In the genomic region with DNA sequence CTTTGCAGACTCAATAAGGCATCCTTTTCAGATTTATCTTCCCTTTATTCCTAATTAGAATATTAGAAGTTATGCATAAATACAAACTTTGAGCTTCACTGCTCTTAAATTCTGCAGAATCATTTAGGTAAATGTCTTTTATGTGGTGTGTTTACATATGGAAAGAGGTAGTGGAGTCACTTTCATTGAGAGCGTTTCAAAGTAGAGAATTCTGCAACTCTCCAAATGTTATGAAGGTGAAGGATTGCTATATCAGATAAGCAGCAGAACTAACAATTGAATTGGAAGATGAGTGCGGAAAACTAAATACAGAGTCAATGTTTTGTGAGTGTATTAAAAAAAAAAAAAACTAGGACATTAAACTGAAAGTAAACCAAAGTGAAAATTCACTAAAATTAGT, we compare ENCODE assay signal across 25 cellular contexts. TPM values are rescaled to one million over a fixed set of nuclear protein-coding genes. Genes with fewer than 3 reads are reported as not detected.
DNase-seq lines count a peak whose midpoint lies in the region; ATAC-seq, FAIRE-seq and TF ChIP-seq lines count a peak whose summit lies in the region.
"Had no signal": no experiment of that assay in that cellular context is flagged by ENCODE, and none has a peak within 500 bp of the region (broad histone marks: within the 10 kb centered on the region; RNA-seq: fewer than 3 reads in every experiment).

No MANE protein-coding gene starts in this region.

- H3K4me1 ChIP-seq in A549, result no peaks in the 10 kb centered on the region
- H3K4me1 ChIP-seq in GM23338 (ENCODE audit: insufficient read depth), result 0 out of 2 replicates have a peak, but pooled peaks cover 3% of the 10 kb centered on the region
- H3K4me1 ChIP-seq in endocrine pancreas (ENCODE audit: control insufficient read depth, insufficient read depth, low read length), result no peaks in the 10 kb centered on the region
- H3K4me1 ChIP-seq in HepG2 (ENCODE audit: insufficient read depth, low read length), result peaks cover 34% of the 10 kb centered on the region
- H3K4me1 ChIP-seq: BE2C; BLaER1 treated with 17β-estradiol and CSF1 and Interleukin-3, amounts not matched to agents 10 nM and 100 nM had no signal

- no peak for TF ChIP-seq CTCF in A549 (IDR thresholded peaks at IDR 0.05)
- TF ChIP-seq CTCF in GM23338 (conservative IDR thresholded peaks at IDR 0.05; ENCODE audit: low read depth in 2 of 2), result no peak
- TF ChIP-seq CTCF in HepG2 (CRISPR knock-in tag; IDR thresholded peaks at IDR 0.05), result no peak

- H3K27me3 ChIP-seq in GM23338 (ENCODE audit: insufficient read depth) (no peaks in the 10 kb centered on the region), endocrine pancreas (ENCODE audit: control insufficient read depth, insufficient read depth, low read length) (no peaks in the 10 kb centered on the region), HepG2 (ENCODE audit: control insufficient read depth in 1 of 2, insufficient read depth in 2 of 2, low read length in 2 of 2) (no peaks in the 10 kb centered on the region)
- H3K27me3 ChIP-seq: BE2C; BLaER1 treated with 17β-estradiol and CSF1 and Interleukin-3, amounts not matched to agents 10 nM and 100 nM had no signal

- H3K9ac ChIP-seq in endocrine pancreas (ENCODE audit: control insufficient read depth, insufficient read depth, low read length), result no peak overlapping the region
- H3K9ac ChIP-seq in HepG2 (ENCODE audit: insufficient read depth, low read depth, low read length), result no peak overlapping the region
- H3K9ac ChIP-seq: BLaER1 treated with 17β-estradiol and CSF1 and Interleukin-3, amounts not matched to agents 10 nM and 100 nM; GM23248 had no signal

- TF ChIP-seq EP300 in A549 (IDR thresholded peaks at IDR 0.05) (no peak), HepG2 (IDR thresholded peaks at IDR 0.05; ENCODE audit: low read depth in 2 of 2, low read length in 2 of 2) (no peak; a peak in 1 of 4 replicates), HepG2 (CRISPR knock-in tag; IDR thresholded peaks at IDR 0.05; ENCODE audit: borderline replicate concordance) (no peak)

- BruUV-seq in HepG2 (replicated peaks; lab: Mats Ljungman, UMichigan), result no TSS peak

- no peak for DNase-seq in A549 (ENCODE audit: low read depth in 1 of 2, low spot score in 1 of 2)
- no peak for DNase-seq in GM23338 (ENCODE audit: low spot score)
- peak; percentile 66 for DNase-seq in HepG2 (ENCODE audit: low spot score)
- DNase-seq in 8988T, result no peak
- no peak for DNase-seq in NCI-H748 treated with DMSO at 0.1 percent for 48 hours (lab: John Stamatoyannopoulos, UW)
- DNase-seq in NCI-H2029 treated with DMSO at 0.1 percent for 48 hours (lab: John Stamatoyannopoulos, UW), result no peak
- DNase-seq: ACHN; AML-193; BE2C; Calu3; CD4-positive, alpha-beta T cell; CD8-positive, alpha-beta memory T cell; DMS53; DMS79 treated with DMSO at 0.1 percent for 48 hours; GF-D8; GM23248; H9; HFFc6 had no signal

- in situ Hi-C loops in HepG2 (cut with HindIII; ENCODE audit: extremely low pct_ligation_motif_present, low pct_unique_long_range_greater_than_20kb), result no loop called here

- no peaks in the 10 kb centered on the region for H3K9me3 Mint-ChIP-seq in GM23338
- H3K9me3 Mint-ChIP-seq: CD4-positive, alpha-beta T cell; CD8-positive, alpha-beta memory T cell; H9; HFFc6 had no signal

- CTCF ChIA-PET in A549 (lab: Yijun Ruan, JAX), result no interaction called here
- CTCF ChIA-PET in HepG2 (lab: Yijun Ruan, JAX; ENCODE audit: low intra/inter-chr PET ratio, low total read pairs), result no interaction called here

- no peaks in the 10 kb centered on the region for H3K27me3 Mint-ChIP-seq in GM23338 (ENCODE audit: insufficient read depth, low read depth, poor library complexity)

- H3F3A ChIP-seq in GM23338 (replicated peaks; ENCODE audit: low read depth), result no peaks in the 10 kb centered on the region

- ATAC-seq in A549 (no peak), GM23338 (no peak), HepG2 (no peak), GM21423 (IDR thresholded peaks at IDR 0.05; ENCODE audit: unreplicated experiment) (no peak)
- ATAC-seq: HCT116 had no signal

- H3K9me3 ChIP-seq in A549 (no peaks in the 10 kb centered on the region), endocrine pancreas (ENCODE audit: control insufficient read depth, low read length) (no peaks in the 10 kb centered on the region), HepG2 (ENCODE audit: low read length) (no peaks in the 10 kb centered on the region)
- H3K9me3 ChIP-seq: BE2C; BLaER1 treated with 17β-estradiol and CSF1 and Interleukin-3, amounts not matched to agents 10 nM and 100 nM had no signal

- TF ChIP-seq RAD21 in A549 (conservative IDR thresholded peaks at IDR 0.05 in 1 of 2, IDR thresholded peaks at IDR 0.05 in 1 of 2) (no peak), HepG2 (CRISPR knock-in tag; IDR thresholded peaks at IDR 0.05) (no peak)

- intact Hi-C loops in HepG2 (cut with micrococcal nuclease; ENCODE audit: unreplicated experiment), result no loop called here

- H3K36me3 Mint-ChIP-seq in GM23338 (ENCODE audit: low read depth), result no peaks in the 10 kb centered on the region
- H3K36me3 Mint-ChIP-seq: CD14-positive monocyte; CD8-positive, alpha-beta memory T cell had no signal

- FAIRE-seq in A549 (lab: Jason Lieb, UNC), result no peak
- FAIRE-seq in HepG2 (lab: Jason Lieb, UNC), result no peak
- FAIRE-seq: GM12891, GM18507 had no signal

- no peaks in the 10 kb centered on the region for H3K79me2 ChIP-seq in GM23338 (replicated peaks; ENCODE audit: insufficient read depth)
- no peaks in the 10 kb centered on the region for H3K79me2 ChIP-seq in HepG2 (ENCODE audit: insufficient read depth, low read length)

- H2AFZ ChIP-seq in GM23338, result no peak overlapping the region
- H2AFZ ChIP-seq in HepG2 (ENCODE audit: low read length), result no peak overlapping the region
- H2AFZ ChIP-seq: GM23248 had no signal

- no peak for TF ChIP-seq POLR2A in A549 (IDR thresholded peaks at IDR 0.05; ENCODE audit: low read length)
- TF ChIP-seq POLR2A in HepG2 (IDR thresholded peaks at IDR 0.05; ENCODE audit: insufficient read depth in 1 of 2, low read depth in 2 of 2, low read length in 2 of 2), result no peak

- H3K4me2 ChIP-seq in A549, result peak overlapping the region; percentile 13; the same call in 1 of the 3 replicates
- H3K4me2 ChIP-seq in GM23338, result no peak overlapping the region
- H3K4me2 ChIP-seq in HepG2 (ENCODE audit: low read depth, low read length), result no peak overlapping the region
- H3K4me2 ChIP-seq: BLaER1 treated with 17β-estradiol and CSF1 and Interleukin-3, amounts not matched to agents 10 nM and 100 nM had no signal

- no peak overlapping the region for H3K4me3 ChIP-seq in A549
- H3K4me3 ChIP-seq in GM23338, result no peak overlapping the region
- peak overlapping the region; percentile 29 for H3K4me3 ChIP-seq in endocrine pancreas (ENCODE audit: control insufficient read depth, insufficient read depth, low read length)
- no peak overlapping the region for H3K4me3 ChIP-seq in HepG2 (replicated peaks in 1 of 3; ENCODE audit: insufficient read depth in 1 of 3, low read depth in 2 of 3, low read length in 3 of 3)
- H3K4me3 ChIP-seq: BLaER1 treated with 17β-estradiol and CSF1 and Interleukin-3, amounts not matched to agents 10 nM and 100 nM; GM23248 had no signal

- H3K4me1 Mint-ChIP-seq in GM23338, result peaks cover 11% of the 10 kb centered on the region; the same call in 2 of the 3 replicates
- H3K4me1 Mint-ChIP-seq: CD14-positive monocyte; CD8-positive, alpha-beta memory T cell had no signal

- H3K9me2 ChIP-seq in GM23338 (ENCODE audit: insufficient read depth), result no peaks in the 10 kb centered on the region

- POLR2A ChIA-PET in A549 (lab: Yijun Ruan, JAX) (no interaction called here), HepG2 (lab: Yijun Ruan, JAX) (interaction anchor here (2.8 to 2.9 kb wide), 2 partner anchors 11 to 19 kb away, joined by 11 to 20 read pairs; a partner anchor contains a TSS)

- peak overlapping the region; percentile 18; the same call in 1 of the 2 replicates for H3K27ac Mint-ChIP-seq in GM23338
- H3K27ac Mint-ChIP-seq: CD14-positive monocyte; CD4-positive, alpha-beta T cell; CD8-positive, alpha-beta memory T cell; H9; HFFc6 had no signal

- no peaks in the 10 kb centered on the region for H4K20me1 ChIP-seq in GM23338 (replicated peaks; ENCODE audit: insufficient read depth)
- no peaks in the 10 kb centered on the region for H4K20me1 ChIP-seq in HepG2 (ENCODE audit: insufficient read depth, low read length)
- H4K20me1 ChIP-seq: BLaER1 treated with 17β-estradiol and CSF1 and Interleukin-3, amounts not matched to agents 10 nM and 100 nM had no signal

- H3K4me3 Mint-ChIP-seq in GM23338, result no peak overlapping the region
- H3K4me3 Mint-ChIP-seq: CD14-positive monocyte; CD4-positive, alpha-beta T cell; CD8-positive, alpha-beta memory T cell; H9; HFFc6 had no signal

- WGBS in A549 (ENCODE audit: missing lambda C conversion rate), result 38% methylated on average over 2 of the region's 2 CpGs
- 33% methylated on average over 2 of the region's 2 CpGs for WGBS in HepG2 (ENCODE audit: low lambda C conversion rate)

- no peak overlapping the region for H3K27ac ChIP-seq in A549
- no peak overlapping the region for H3K27ac ChIP-seq in GM23338 (ENCODE audit: low read depth)
- peak overlapping the region; percentile 22 for H3K27ac ChIP-seq in HepG2 (ENCODE audit: extremely low read length, insufficient read depth, low read length)
- H3K27ac ChIP-seq: BLaER1 treated with 17β-estradiol and CSF1 and Interleukin-3, amounts not matched to agents 10 nM and 100 nM; GM23248 had no signal

- H3K36me3 ChIP-seq in GM23338 (ENCODE audit: insufficient read depth) (no peaks in the 10 kb centered on the region), endocrine pancreas (ENCODE audit: control insufficient read depth, insufficient read depth, low read length) (no peaks in the 10 kb centered on the region), HepG2 (replicated peaks in 1 of 2; ENCODE audit: control insufficient read depth in 1 of 2, insufficient read depth in 2 of 2, low read length in 2 of 2) (no peaks in the 10 kb centered on the region)
- H3K36me3 ChIP-seq: BE2C; BLaER1 treated with 17β-estradiol and CSF1 and Interleukin-3, amounts not matched to agents 10 nM and 100 nM had no signal

RNA-seq across cellular contexts. Expression of a gene that starts 19.3 kb away (rescaled TPM):
- polyA plus RNA-seq in A549 (2011; rRNA removed) (89.9 and 103 TPM in 2 replicates), A549 (2017; fragmentation: RNase III; extraction: RNeasy Plus Mini Kit Qiagen cat#74134 plus additional on column Dnase treatment) (32.0 to 47.4 TPM (median 40.5 TPM) in 3 replicates), GM23338 (2016; fragmentation: Nextera tagmentation; extraction: Ambion mirVana) (113 and 128 TPM in 2 replicates), HepG2 (2011; rRNA removed) (316 and 375 TPM in 2 replicates)
- 81.2 and 103 TPM in 2 replicates for polyA plus RNA-seq in A549 (2012; cell fraction: cytosol; rRNA removed)
- polyA plus RNA-seq in A549 (2012; cell fraction: nucleus; rRNA removed), result 126 and 177 TPM in 2 replicates
- 24.8 and 32.2 TPM in 2 replicates for polyA minus RNA-seq in A549 (2011; rRNA and poly(A)+ RNA removed)
- 159 and 177 TPM in 2 replicates for total RNA-seq in GM23338 (2014; rRNA removed; shearing (Covaris generic))
- 29.6 and 34.7 TPM in 2 replicates for total RNA-seq in HepG2 (2016; rRNA removed; fragmentation: Illumina TruSeq; extraction: Trizol)
- total RNA-seq in HepG2 (2016; cell fraction: cytosol; rRNA removed; fragmentation: Illumina TruSeq; extraction: Trizol; ENCODE audit: low read depth), result 7.2 and 7.8 TPM in 2 replicates
- total RNA-seq in HepG2 (2016; cell fraction: insoluble cytoplasmic fraction; rRNA removed; fragmentation: Illumina TruSeq; extraction: Trizol), result 27.0 and 36.5 TPM in 2 replicates
- 29.3 and 34.9 TPM in 2 replicates for total RNA-seq in HepG2 (2016; cell fraction: membrane; rRNA removed; fragmentation: Illumina TruSeq; extraction: Trizol)
- 91.2 and 104 TPM in 2 replicates for total RNA-seq in HepG2 (2016; cell fraction: nucleus; rRNA removed; fragmentation: Illumina TruSeq; extraction: Trizol)
- polyA plus RNA-seq in HepG2 (2011; cell fraction: cytosol; rRNA removed), result 191 and 283 TPM in 2 replicates
- 458 and 601 TPM in 2 replicates for polyA plus RNA-seq in HepG2 (2011; cell fraction: nucleus; rRNA removed)
- 765 and 789 TPM in 2 replicates for polyA plus RNA-seq in HepG2 (2012)
- polyA plus RNA-seq in HepG2 (2016; cell fraction: cytosol; fragmentation: Illumina TruSeq; extraction: Trizol; ENCODE audit: low read depth), result 7.8 and 8.0 TPM in 2 replicates
- 36.0 and 46.4 TPM in 2 replicates for polyA plus RNA-seq in HepG2 (2016; cell fraction: insoluble cytoplasmic fraction; fragmentation: Illumina TruSeq; extraction: Trizol; ENCODE audit: low read depth)
- 18.5 and 20.3 TPM in 2 replicates for polyA plus RNA-seq in HepG2 (2016; cell fraction: membrane; fragmentation: Illumina TruSeq; extraction: Trizol; ENCODE audit: low read depth)
- polyA plus RNA-seq in HepG2 (2016; cell fraction: nucleus; fragmentation: Illumina TruSeq; extraction: Trizol; ENCODE audit: insufficient read depth, low read depth), result 252 and 258 TPM in 2 replicates
- polyA minus RNA-seq in HepG2 (2011; rRNA and poly(A)+ RNA removed; ENCODE audit: low replicate concordance), result 0.21 and 276 TPM in 2 replicates
- 404 and 475 TPM in 2 replicates for polyA minus RNA-seq in HepG2 (2011; cell fraction: cytosol; rRNA and poly(A)+ RNA removed)
- 171 and 228 TPM in 2 replicates for polyA minus RNA-seq in HepG2 (2011; cell fraction: nucleus; rRNA and poly(A)+ RNA removed)
- total RNA-seq: CD8-positive, alpha-beta memory T cell had no signal
- polyA plus RNA-seq: CD14-positive monocyte; CD8-positive, alpha-beta memory T cell had no signal
